ENCODE assay signal across 12 cellular contexts in genomic region chr15:28960979-28961378, GRCh38.
DNase-seq lines count a peak whose midpoint lies in the region; ATAC-seq, FAIRE-seq and TF ChIP-seq lines count a peak whose summit lies in the region.
"Had no signal": no experiment of that assay in that cellular context is flagged by ENCODE, and none has a peak within 500 bp of the region (broad histone marks: within the 10 kb centered on the region; RNA-seq: fewer than 3 reads in every experiment).

No MANE protein-coding gene starts in this region.

- no peak overlapping the region for H3K27ac ChIP-seq in astrocyte (ENCODE audit: low read depth, low read length)
- H3K27ac ChIP-seq: SK-N-MC had no signal

- no peak for FAIRE-seq in astrocyte (lab: Jason Lieb, UNC)

- H3K4me1 ChIP-seq in astrocyte (ENCODE audit: insufficient read depth, low read length) = peaks cover 14% of the 10 kb centered on the region

- no peak overlapping the region for H3K4me3 Mint-ChIP-seq in astrocyte (ENCODE audit: unreplicated experiment)
- H3K4me3 Mint-ChIP-seq: activated naive CD4-positive, alpha-beta T cell treated with anti-CD3 and anti-CD28 coated beads, Interleukin-2, amount 10 ng/mL, durations not matched to agents 7 days and 5 days had no signal

- peaks cover 6% of the 10 kb centered on the region for H3K79me2 ChIP-seq in astrocyte (ENCODE audit: insufficient read depth, low read length)

- H3K27me3 Mint-ChIP-seq in astrocyte (ENCODE audit: low read depth, unreplicated experiment) = no peaks in the 10 kb centered on the region
- H3K27me3 Mint-ChIP-seq: activated naive CD4-positive, alpha-beta T cell treated with anti-CD3 and anti-CD28 coated beads, Interleukin-2, amount 10 ng/mL, durations not matched to agents 7 days and 5 days had no signal

- H3K4me1 Mint-ChIP-seq in astrocyte (ENCODE audit: low read depth, unreplicated experiment) = peaks cover 9% of the 10 kb centered on the region
- H3K4me1 Mint-ChIP-seq: activated naive CD4-positive, alpha-beta T cell treated with anti-CD3 and anti-CD28 coated beads, Interleukin-2, amount 10 ng/mL, durations not matched to agents 7 days and 5 days had no signal

- peaks cover 3% of the 10 kb centered on the region for H3K36me3 Mint-ChIP-seq in astrocyte (ENCODE audit: low read depth, unreplicated experiment)
- H3K36me3 Mint-ChIP-seq: activated naive CD4-positive, alpha-beta T cell treated with anti-CD3 and anti-CD28 coated beads, Interleukin-2, amount 10 ng/mL, durations not matched to agents 7 days and 5 days had no signal

- no peak overlapping the region for H3K4me3 ChIP-seq in astrocyte (ENCODE audit: insufficient read depth, low read depth, low read length)
- H3K4me3 ChIP-seq: SK-N-MC had no signal

- H3K27me3 ChIP-seq in astrocyte (ENCODE audit: insufficient read depth, low read length) = no peaks in the 10 kb centered on the region

- peak; percentile 82 for DNase-seq in Daoy (ENCODE audit: low read depth)
- peak; percentile 89 for DNase-seq in HS-5 (ENCODE audit: low read depth)
- DNase-seq in astrocyte (ENCODE audit: low read depth) = peak; percentile 95
- DNase-seq in kidney tubule cell (ENCODE audit: low spot score) = peak; percentile 80
- DNase-seq in AG08395 (ENCODE audit: low spot score) = no peak
- DNase-seq in activated T-cell treated with anti-CD3 and anti-CD28 coated beads, Interleukin-2, amount 50 U/mL, for 48 hours = no peak
- no peak for DNase-seq in hippocampal formation (lab: John Stamatoyannopoulos, UW)
- DNase-seq: activated naive CD4-positive, alpha-beta T cell treated with anti-CD3 and anti-CD28 coated beads, Interleukin-2, amount 10 ng/mL, durations not matched to agents 7 days and 5 days; NCI-H1105; NCI-H524 treated with DMSO at 0.1 percent for 48 hours had no signal

- H3K9ac ChIP-seq in astrocyte (ENCODE audit: low read length) = no peak overlapping the region

- no peaks in the 10 kb centered on the region for H4K20me1 ChIP-seq in astrocyte (ENCODE audit: insufficient read depth, low read length)

- H3K9me3 ChIP-seq in astrocyte (ENCODE audit: insufficient read depth, low read depth, low read length) = no peaks in the 10 kb centered on the region

- no peaks in the 10 kb centered on the region for H3K36me3 ChIP-seq in astrocyte (ENCODE audit: insufficient read depth, low read length)

- H3K27ac Mint-ChIP-seq in astrocyte (ENCODE audit: unreplicated experiment) = peak overlapping the region; percentile 1
- H3K27ac Mint-ChIP-seq: activated naive CD4-positive, alpha-beta T cell treated with anti-CD3 and anti-CD28 coated beads, Interleukin-2, amount 10 ng/mL, durations not matched to agents 7 days and 5 days had no signal

- peaks cover 4% of the 10 kb centered on the region for H3K9me3 Mint-ChIP-seq in astrocyte (ENCODE audit: unreplicated experiment)
- H3K9me3 Mint-ChIP-seq: activated naive CD4-positive, alpha-beta T cell treated with anti-CD3 and anti-CD28 coated beads, Interleukin-2, amount 10 ng/mL, durations not matched to agents 7 days and 5 days had no signal

- no peak for ATAC-seq in HG03139 (IDR thresholded peaks at IDR 0.05; ENCODE audit: unreplicated experiment)

- H3K4me2 ChIP-seq in astrocyte (ENCODE audit: low read length) = peak overlapping the region; percentile 28

- TF ChIP-seq CTCF in astrocyte (IDR thresholded peaks at IDR 0.05; ENCODE audit: insufficient read depth, low read depth, low read length) = no peak

- H2AFZ ChIP-seq in astrocyte (ENCODE audit: low read depth, low read length) = no peak overlapping the region

Comparison
In these comparisons a context has a peak if more than half of its experiments do, and no peak if none do; other contexts are left out.
1. DNase-seq: peak in Daoy (single experiment), HS-5 (single experiment), astrocyte (single experiment) and kidney tubule cell (single experiment); none in AG08395 (single experiment), activated T-cell treated with anti-CD3 and anti-CD28 coated beads, Interleukin-2, amount 50 U/mL, for 48 hours (0 of 2) and hippocampal formation (0 of 2).